Comparison of ENCODE assay signal across 27 cellular contexts in the genomic region with DNA sequence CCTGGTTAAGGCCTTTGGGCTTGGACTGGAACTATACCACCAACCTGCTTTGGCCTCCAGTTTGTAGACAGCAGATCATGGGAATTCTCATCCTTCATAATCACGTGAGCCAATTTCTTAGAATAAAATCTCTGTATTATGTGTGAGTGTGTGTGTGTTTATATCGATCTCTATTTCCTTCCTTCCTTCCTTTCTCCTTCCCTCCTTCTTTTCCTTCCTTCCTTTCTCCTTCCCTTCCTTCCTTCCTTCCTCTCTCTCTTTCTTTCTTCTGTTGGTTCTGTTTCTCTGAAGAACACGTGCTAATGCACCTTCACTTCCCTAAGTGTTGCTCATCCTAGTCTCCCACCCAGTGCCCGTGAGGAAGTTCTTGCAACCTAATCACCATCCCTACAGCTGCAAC. TPM values are rescaled to one million over a fixed set of nuclear protein-coding genes. Genes with fewer than 3 reads are reported as not detected.
"Had no signal": no experiment of that assay in that cellular context is flagged by ENCODE, and none has a peak within 500 bp of the region (broad histone marks: within the 10 kb centered on the region; RNA-seq: fewer than 3 reads in every experiment).

No MANE protein-coding gene starts in this region.

- H3K4me3 Mint-ChIP-seq: activated CD4-positive, alpha-beta T cell treated with anti-CD3 and anti-CD28 coated beads, Interleukin-2, amount 10 ng/mL, durations not matched to agents 24 days and 14 days; activated naive CD8-positive, alpha-beta T cell treated with anti-CD3 and anti-CD28 coated beads, Interleukin-2, amount 10 ng/mL, durations not matched to agents 7 days and 5 days; brain; neural crest cell had no signal

- ATAC-seq: activated CD4-positive, CD25-positive, alpha-beta regulatory T cell treated with anti-CD3 and anti-CD28 coated beads, Interleukin-2, amount 50 U/mL, for 24 hours; gastrocnemius medialis; left cardiac atrium; left ventricle myocardium superior had no signal

- DNase-seq: activated CD4-positive, alpha-beta T cell treated with anti-CD3 and anti-CD28 coated beads, Interleukin-2, amount 10 ng/mL, durations not matched to agents 24 days and 14 days; activated CD8-positive, alpha-beta memory T cell treated with anti-CD3 and anti-CD28 coated beads for 24 hours; activated effector memory CD4-positive, alpha-beta T cell treated with Interleukin-2 at 50 U/mL for 16 hours; activated naive CD4-positive, alpha-beta T cell treated with Interleukin-2 at 50 U/mL for 16 hours; activated naive CD8-positive, alpha-beta T cell treated with anti-CD3 and anti-CD28 coated beads, Interleukin-2, amount 10 ng/mL, durations not matched to agents 7 days and 5 days; cerebellar nuclear complex; dorsolateral prefrontal cortex; effector memory CD4-positive, alpha-beta T cell; gastrocnemius medialis; left cardiac atrium; left ventricle myocardium superior; nucleus accumbens; stimulated activated CD4-positive, alpha-beta T cell treated with anti-CD3 and anti-CD28 coated beads, Interleukin-15, amount 100 ng/mL, for 24 hours; stimulated activated CD4-positive, alpha-beta T cell treated with anti-CD3 and anti-CD28 coated beads, Interleukin-2, amount 100 ng/mL, for 24 hours; stimulated activated naive CD4-positive, alpha-beta T cell; T-helper 9 cell; WERI-Rb-1 had no signal

- H3K27me3 ChIP-seq: ascending aorta, cardiac muscle cell, gastrocnemius medialis, hepatocyte, right atrium auricular region, tibial nerve had no signal

- H3K27ac ChIP-seq: ascending aorta, cardiac muscle cell, coronary artery, dorsolateral prefrontal cortex, gastrocnemius medialis, hepatocyte, right atrium auricular region, WERI-Rb-1 had no signal

- H3K36me3 Mint-ChIP-seq: activated naive CD8-positive, alpha-beta T cell treated with anti-CD3 and anti-CD28 coated beads, Interleukin-2, amount 10 ng/mL, durations not matched to agents 7 days and 5 days; brain had no signal

- H3K4me3 ChIP-seq: ascending aorta, cardiac muscle cell, coronary artery, dorsolateral prefrontal cortex, gastrocnemius medialis, hepatocyte, right atrium auricular region, tibial nerve had no signal

- H3K9me3 Mint-ChIP-seq: activated CD4-positive, alpha-beta T cell treated with anti-CD3 and anti-CD28 coated beads, Interleukin-2, amount 10 ng/mL, durations not matched to agents 24 days and 14 days; activated naive CD8-positive, alpha-beta T cell treated with anti-CD3 and anti-CD28 coated beads, Interleukin-2, amount 10 ng/mL, durations not matched to agents 7 days and 5 days; neural crest cell had no signal

- H3K9me3 ChIP-seq: ascending aorta, gastrocnemius medialis, right atrium auricular region, tibial nerve had no signal

- H3K36me3 ChIP-seq: ascending aorta, cardiac muscle cell, gastrocnemius medialis, right atrium auricular region, tibial nerve, WERI-Rb-1 had no signal

- H3K4me2 ChIP-seq: hepatocyte had no signal

- H3K4me1 ChIP-seq: ascending aorta, gastrocnemius medialis, right atrium auricular region had no signal

- H2AFZ ChIP-seq: hepatocyte had no signal

- H3K27ac Mint-ChIP-seq: activated CD4-positive, alpha-beta T cell treated with anti-CD3 and anti-CD28 coated beads, Interleukin-2, amount 10 ng/mL, durations not matched to agents 24 days and 14 days; activated naive CD8-positive, alpha-beta T cell treated with anti-CD3 and anti-CD28 coated beads, Interleukin-2, amount 10 ng/mL, durations not matched to agents 7 days and 5 days had no signal

RNA-seq across cellular contexts. Expression of a gene that starts 44.9 kb away (rescaled TPM):
- total RNA-seq: activated CD4-positive, alpha-beta T cell treated with anti-CD3 and anti-CD28 coated beads, Interleukin-2, amount 10 ng/mL, durations not matched to agents 24 days and 14 days; epithelial cell of proximal tubule had no signal
